18 cellular contexts compared by ENCODE assay signal in the genomic region with DNA sequence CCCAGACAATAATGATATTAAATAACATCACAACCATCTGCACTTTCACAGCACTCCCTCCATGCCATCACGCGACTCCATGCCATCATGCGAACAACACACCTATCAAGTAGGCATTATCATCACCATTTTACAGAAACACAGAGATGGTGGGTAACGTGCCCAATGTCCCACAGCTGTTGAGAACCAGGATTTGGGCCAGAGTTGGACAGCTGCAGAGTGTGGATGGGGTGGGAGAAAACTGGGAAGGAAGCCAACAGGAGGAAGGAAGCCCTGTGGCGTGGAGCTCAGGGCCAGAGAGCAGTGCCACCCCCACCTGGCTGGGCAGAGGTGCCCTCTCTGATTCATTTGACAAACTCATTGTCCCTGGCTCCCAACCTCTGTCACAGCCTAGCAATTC. TPM values are rescaled to one million over a fixed set of nuclear protein-coding genes. Genes with fewer than 3 reads are reported as not detected.
A peak's percentile ranks its signal among the peaks of the same experiment; 100 is the strongest.
DNase-seq lines count a peak whose midpoint lies in the region; ATAC-seq, FAIRE-seq and TF ChIP-seq lines count a peak whose summit lies in the region.
"Had no signal": no experiment of that assay in that cellular context is flagged by ENCODE, and none has a peak within 500 bp of the region (broad histone marks: within the 10 kb centered on the region; RNA-seq: fewer than 3 reads in every experiment).

No MANE protein-coding gene starts in this region.

- no peak overlapping the region for H3K4me2 ChIP-seq in GM23338

- TF ChIP-seq CTCF in GM23338 (conservative IDR thresholded peaks at IDR 0.05; ENCODE audit: low read depth in 2 of 2): no peak

- no peaks in the 10 kb centered on the region for H3K9me2 ChIP-seq in GM23338 (ENCODE audit: insufficient read depth)

- H2AFZ ChIP-seq in GM23338: no peak overlapping the region

- H3K27me3 ChIP-seq in GM23338 (ENCODE audit: insufficient read depth) (no peaks in the 10 kb centered on the region), SJCRH30 (no peaks in the 10 kb centered on the region), muscle layer of colon (ENCODE audit: control insufficient read depth in 1 of 2, insufficient read depth in 2 of 2, low read length in 2 of 2) (no peaks in the 10 kb centered on the region)
- no peaks in the 10 kb centered on the region for H3K27me3 ChIP-seq in CD8-positive, alpha-beta memory T cell (ENCODE audit: insufficient read depth, low read length, poor library complexity, severe bottlenecking)

- FAIRE-seq in RCC 7860 (lab: Jason Lieb, UNC): no peak

- no peak overlapping the region for H3K27ac Mint-ChIP-seq in GM23338
- peak overlapping the region; percentile 16 for H3K27ac Mint-ChIP-seq in stimulated activated memory B cell treated with anti-CD40 and anti-IgM and Interleukin-4, amounts not matched to agents 10 μg/mL and 1 μg/mL and 100 μg/mL, for 72 hours
- H3K27ac Mint-ChIP-seq in CD8-positive, alpha-beta memory T cell: peak overlapping the region in 1 of 8 donors; percentile 77

- ATAC-seq in GM23338: no peak
- ATAC-seq in stimulated activated memory B cell treated with anti-CD40 and anti-IgM and Interleukin-4, amounts not matched to agents 10 μg/mL and 1 μg/mL and 100 μg/mL, for 72 hours: no peak
- ATAC-seq: SK-N-SH treated with all-trans-retinoic acid at 6 μM for 48 hours had no signal

- DNase-seq in GM23338 (ENCODE audit: low spot score) (no peak), SJCRH30 (peak; percentile 30 to 65), dedifferentiated amniotic fluid mesenchymal stem cell (ENCODE audit: extremely low spot score) (no peak), RCC 7860 (ENCODE audit: low spot score) (no peak)
- no peak for DNase-seq in CD8-positive, alpha-beta memory T cell
- DNase-seq: ACHN, Caco-2, GF-D8, HCEC 1CT, NCI-H1092 treated with DMSO at 0.1 percent for 48 hours, NCI-H1694, NCI-H748 treated with DMSO at 0.1 percent for 48 hours, OCI-M1, SHP77 treated with DMSO at 0.1 percent for 48 hours had no signal

- H3K36me3 ChIP-seq in GM23338 (ENCODE audit: insufficient read depth): peaks cover 23% of the 10 kb centered on the region; the same call in 1 of the 2 replicates
- no peaks in the 10 kb centered on the region for H3K36me3 ChIP-seq in SJCRH30
- peaks cover 20% of the 10 kb centered on the region for H3K36me3 ChIP-seq in muscle layer of colon (ENCODE audit: insufficient read depth, low read length)
- H3K36me3 ChIP-seq in CD8-positive, alpha-beta memory T cell (ENCODE audit: insufficient read depth, low read length): no peaks in the 10 kb centered on the region

- no peak overlapping the region for H3K4me3 ChIP-seq in GM23338
- no peak overlapping the region for H3K4me3 ChIP-seq in SJCRH30
- no peak overlapping the region for H3K4me3 ChIP-seq in muscle layer of colon (ENCODE audit: low read depth in 1 of 2, low read length in 2 of 2)
- no peak overlapping the region for H3K4me3 ChIP-seq in CD8-positive, alpha-beta memory T cell (ENCODE audit: low read length)

- POLR2A ChIA-PET in CD8-positive, alpha-beta memory T cell (lab: Charles Lee): no interaction called here

- peaks cover 20% of the 10 kb centered on the region for H3F3A ChIP-seq in GM23338 (replicated peaks; ENCODE audit: low read depth)

- H3K79me2 ChIP-seq in GM23338 (replicated peaks; ENCODE audit: insufficient read depth): peaks cover 91% of the 10 kb centered on the region

- no peak overlapping the region for H3K9ac ChIP-seq in muscle layer of colon (ENCODE audit: low read length)

- peaks cover 88% of the 10 kb centered on the region for H3K36me3 Mint-ChIP-seq in GM23338 (ENCODE audit: low read depth)
- H3K36me3 Mint-ChIP-seq in stimulated activated memory B cell treated with anti-CD40 and anti-IgM and Interleukin-4, amounts not matched to agents 10 μg/mL and 1 μg/mL and 100 μg/mL, for 72 hours: peaks cover 4% of the 10 kb centered on the region
- H3K36me3 Mint-ChIP-seq in CD8-positive, alpha-beta memory T cell: no peaks in the 10 kb centered on the region

- CTCF ChIA-PET in CD8-positive, alpha-beta memory T cell (lab: Charles Lee): no interaction called here

- H3K9me3 Mint-ChIP-seq in GM23338: no peaks in the 10 kb centered on the region; the same call in 2 of the 3 replicates
- no peaks in the 10 kb centered on the region for H3K9me3 Mint-ChIP-seq in stimulated activated memory B cell treated with anti-CD40 and anti-IgM and Interleukin-4, amounts not matched to agents 10 μg/mL and 1 μg/mL and 100 μg/mL, for 72 hours
- no peaks in the 10 kb centered on the region for H3K9me3 Mint-ChIP-seq in CD8-positive, alpha-beta memory T cell

- no peak overlapping the region; the same call in 2 of the 3 replicates for H3K4me3 Mint-ChIP-seq in GM23338
- H3K4me3 Mint-ChIP-seq in stimulated activated memory B cell treated with anti-CD40 and anti-IgM and Interleukin-4, amounts not matched to agents 10 μg/mL and 1 μg/mL and 100 μg/mL, for 72 hours: no peak overlapping the region
- H3K4me3 Mint-ChIP-seq in CD8-positive, alpha-beta memory T cell: peak overlapping the region in 1 of 7 donors; percentile 59

- H3K4me1 Mint-ChIP-seq in GM23338: peaks cover 35% of the 10 kb centered on the region
- peaks cover 5% of the 10 kb centered on the region for H3K4me1 Mint-ChIP-seq in stimulated activated memory B cell treated with anti-CD40 and anti-IgM and Interleukin-4, amounts not matched to agents 10 μg/mL and 1 μg/mL and 100 μg/mL, for 72 hours
- H3K4me1 Mint-ChIP-seq in CD8-positive, alpha-beta memory T cell: no peaks in the 10 kb centered on the region

- peaks cover 43% of the 10 kb centered on the region for H4K20me1 ChIP-seq in GM23338 (replicated peaks; ENCODE audit: insufficient read depth)

- peaks cover 10% of the 10 kb centered on the region for H3K4me1 ChIP-seq in GM23338 (ENCODE audit: insufficient read depth)
- H3K4me1 ChIP-seq in SJCRH30: peaks cover 9% of the 10 kb centered on the region; the same call in 1 of the 2 replicates
- peaks cover 69% of the 10 kb centered on the region for H3K4me1 ChIP-seq in muscle layer of colon (ENCODE audit: insufficient read depth, low read length)
- H3K4me1 ChIP-seq in CD8-positive, alpha-beta memory T cell (ENCODE audit: insufficient read depth, low read length): no peaks in the 10 kb centered on the region
- H3K4me1 ChIP-seq: Caco-2 had no signal

- H3K9me3 ChIP-seq in SJCRH30 (replicated peaks) (no peaks in the 10 kb centered on the region), muscle layer of colon (ENCODE audit: low read length) (no peaks in the 10 kb centered on the region)
- H3K9me3 ChIP-seq in CD8-positive, alpha-beta memory T cell (ENCODE audit: low read length): no peaks in the 10 kb centered on the region
- H3K9me3 ChIP-seq: Caco-2 had no signal

- H3K27me3 Mint-ChIP-seq in GM23338 (ENCODE audit: insufficient read depth, low read depth, poor library complexity): peaks cover 21% of the 10 kb centered on the region
- peaks cover 18% of the 10 kb centered on the region for H3K27me3 Mint-ChIP-seq in stimulated activated memory B cell treated with anti-CD40 and anti-IgM and Interleukin-4, amounts not matched to agents 10 μg/mL and 1 μg/mL and 100 μg/mL, for 72 hours
- H3K27me3 Mint-ChIP-seq in CD8-positive, alpha-beta memory T cell: peaks cover 10 to 23% of the 10 kb centered on the region in 2 donors

- H3K27ac ChIP-seq in GM23338 (ENCODE audit: low read depth) (peak overlapping the region; percentile 74), SJCRH30 (no peak overlapping the region), muscle layer of colon (ENCODE audit: low read depth, low read length) (peak overlapping the region; percentile 68)
- H3K27ac ChIP-seq in CD8-positive, alpha-beta memory T cell (ENCODE audit: low read depth, low read length): no peak overlapping the region

TF ChIP-seq in GM23338, 12 proteins besides CTCF, POLR2A, EP300 and RAD21:
- no peak for TF ChIP-seq JUNB (IDR thresholded peaks at IDR 0.05; ENCODE audit: unreplicated experiment)
- TF ChIP-seq CREB1 (CRISPR knock-in tag; IDR thresholded peaks at IDR 0.05; ENCODE audit: low read depth): no peak
- no peak for TF ChIP-seq STAT1 (IDR thresholded peaks at IDR 0.05; ENCODE audit: unreplicated experiment)
- TF ChIP-seq POLR2AphosphoS5 (IDR thresholded peaks at IDR 0.05; ENCODE audit: low read depth): no peak
TF ChIP-seq in GM23338: peak in this region for 0.

RNA-seq across cellular contexts. Expression of gene RBPMS2, which starts 29.0 kb away (rescaled TPM):
- 36.9 and 53.3 TPM in 2 replicates for total RNA-seq in GM23338 (2014; rRNA removed; shearing (Covaris generic))
- 171 and 179 TPM in 2 replicates for polyA plus RNA-seq in GM23338 (2016; fragmentation: Nextera tagmentation; extraction: Ambion mirVana)
- total RNA-seq in SJCRH30 (2014; rRNA removed; shearing (Covaris generic)): 0.06 and 0.08 TPM in 2 replicates
- not detected for total RNA-seq in CD8-positive, alpha-beta memory T cell
- polyA plus RNA-seq in CD8-positive, alpha-beta memory T cell: not detected
- total RNA-seq: RPMI7951 had no signal

Comparison
In these comparisons a context has a peak if more than half of its experiments do, and no peak if none do; other contexts are left out.
1. DNase-seq: peak in SJCRH30 (2 of 2); none in GM23338 (single experiment), dedifferentiated amniotic fluid mesenchymal stem cell (single experiment), RCC 7860 (single experiment) and CD8-positive, alpha-beta memory T cell (0 of 5).
2. H3K27ac ChIP-seq: peak in GM23338 (single experiment) and muscle layer of colon (single experiment); none in SJCRH30 (single experiment) and CD8-positive, alpha-beta memory T cell (single experiment).
3. RNA of gene RBPMS2, which starts 29.0 kb away (total RNA-seq): 36.9 to 53.3 TPM in GM23338; not detected in CD8-positive, alpha-beta memory T cell and 0.06 to 0.08 TPM in SJCRH30; every median in the first group is over 10 times any median in the second.